In genomic region chrX:40373641-40374040, GRCh38 we compare ENCODE assay signal across 10 cellular contexts.
"Had no signal": no experiment of that assay in that cellular context is flagged by ENCODE, and none has a peak within 500 bp of the region (broad histone marks: within the 10 kb centered on the region; RNA-seq: fewer than 3 reads in every experiment).

No MANE protein-coding gene starts in this region.

- H3K4me1 Mint-ChIP-seq: GM23338, H9 had no signal

- H3K27ac Mint-ChIP-seq: GM23338, H9, HFFc6, IgD-negative memory B cell had no signal

- H3K4me3 Mint-ChIP-seq: GM23338, H9, HFFc6, IgD-negative memory B cell had no signal

- DNase-seq: H9, HCEC 1CT, HFFc6, KG1 had no signal

- FAIRE-seq: H1, H54, HepG2 had no signal

- H3K36me3 Mint-ChIP-seq: IgD-negative memory B cell had no signal

- ATAC-seq: GM23338, HepG2 had no signal

- H3K27ac ChIP-seq: HL-60 had no signal

- H3K4me3 ChIP-seq: GM23338 had no signal

- H3K9me3 Mint-ChIP-seq: GM23338, HFFc6 had no signal
